ENCODE assay signal across 8 cellular contexts in genomic region chr2:182666674-182667320, GRCh38. TPM values are rescaled to one million over a fixed set of nuclear protein-coding genes. Genes with fewer than 3 reads are reported as not detected.
A peak's percentile ranks its signal among the peaks of the same experiment; 100 is the strongest.
DNase-seq lines count a peak whose midpoint lies in the region; FAIRE-seq and TF ChIP-seq lines count a peak whose summit lies in the region.

No MANE protein-coding gene starts in this region.

- H3K4me3 ChIP-seq in BE2C (ENCODE audit: low read depth, low read length) (no peak overlapping the region), HFF-Myc (replicated peaks; ENCODE audit: low read depth, low read length) (no peak overlapping the region), bronchial epithelial cell (ENCODE audit: low read depth, low read length) (no peak overlapping the region), parathyroid adenoma (ENCODE audit: low read depth, low read length) (no peak overlapping the region)

- no peak overlapping the region for H3K4me2 ChIP-seq in parathyroid adenoma (ENCODE audit: low read length)

- no peak for FAIRE-seq in bronchial epithelial cell (lab: Jason Lieb, UNC)

- peak overlapping the region; percentile 48 for H2AFZ ChIP-seq in parathyroid adenoma

- no peak for DNase-seq in BE2C
- no peak for DNase-seq in HFF-Myc (ENCODE audit: extremely low read depth, low read depth)
- DNase-seq in NCI-H146 (lab: John Stamatoyannopoulos, UW) = peak; percentile 38
- DNase-seq in bronchial epithelial cell (ENCODE audit: low read depth) = peak; percentile 43
- DNase-seq in dedifferentiated amniotic fluid mesenchymal stem cell (ENCODE audit: extremely low spot score) = no peak
- DNase-seq in posterior cingulate gyrus = no peak

- no peak overlapping the region for H3K27ac ChIP-seq in parathyroid adenoma

- H3K79me2 ChIP-seq in parathyroid adenoma = no peaks in the 10 kb centered on the region

- H3K4me1 ChIP-seq in BE2C (no peaks in the 10 kb centered on the region), parathyroid adenoma (no peaks in the 10 kb centered on the region)

- no peak overlapping the region for H3K9ac ChIP-seq in parathyroid adenoma

- H3K27me3 ChIP-seq in BE2C = no peaks in the 10 kb centered on the region
- no peaks in the 10 kb centered on the region for H3K27me3 ChIP-seq in bronchial epithelial cell (ENCODE audit: control insufficient read depth, insufficient read depth, low read length)
- no peaks in the 10 kb centered on the region for H3K27me3 ChIP-seq in parathyroid adenoma (ENCODE audit: control insufficient read depth, insufficient read depth, low read length)

- peak; percentile 52 for TF ChIP-seq CTCF in BE2C (IDR thresholded peaks at IDR 0.05; ENCODE audit: low read depth, low read length)
- peak; percentile 56 for TF ChIP-seq CTCF in GM12874 (IDR thresholded peaks at IDR 0.05; ENCODE audit: insufficient read depth, low read depth, low read length)
- TF ChIP-seq CTCF in HFF-Myc (IDR thresholded peaks at IDR 0.05; ENCODE audit: low read depth, low read length, missing control alignments) = peak; percentile 61
- peak; percentile 57 for TF ChIP-seq CTCF in bronchial epithelial cell (IDR thresholded peaks at IDR 0.05; ENCODE audit: insufficient read depth, low read length, severe bottlenecking)
- TF ChIP-seq CTCF in parathyroid adenoma (IDR thresholded peaks at IDR 0.05) = no peak

- H3K36me3 ChIP-seq in BE2C (no peaks in the 10 kb centered on the region), bronchial epithelial cell (ENCODE audit: control insufficient read depth, insufficient read depth, low read length) (no peaks in the 10 kb centered on the region), parathyroid adenoma (ENCODE audit: control insufficient read depth, insufficient read depth, low read length) (no peaks in the 10 kb centered on the region)

- intact Hi-C loops in posterior cingulate gyrus (cut with DNase I) = no loop called here

- H3K9me3 ChIP-seq in BE2C (no peaks in the 10 kb centered on the region), parathyroid adenoma (ENCODE audit: control insufficient read depth, low read length) (no peaks in the 10 kb centered on the region)

RNA-seq across cellular contexts. Expression of gene DNAJC10, which starts 49.3 kb away (rescaled TPM):
- 7.8 TPM for polyA plus RNA-seq in BE2C (2012; ENCODE audit: insufficient read depth, insufficient read length, low read depth)
- 125 and 154 TPM in 2 replicates for total RNA-seq in bronchial epithelial cell

Comparison
In these comparisons a context has a peak if more than half of its experiments do, and no peak if none do; other contexts are left out.
1. DNase-seq: peak in NCI-H146 (single experiment) and bronchial epithelial cell (single experiment); none in BE2C (single experiment), HFF-Myc (single experiment), dedifferentiated amniotic fluid mesenchymal stem cell (single experiment) and posterior cingulate gyrus (0 of 10).